8 cellular contexts compared by ENCODE assay signal in the genomic region with DNA sequence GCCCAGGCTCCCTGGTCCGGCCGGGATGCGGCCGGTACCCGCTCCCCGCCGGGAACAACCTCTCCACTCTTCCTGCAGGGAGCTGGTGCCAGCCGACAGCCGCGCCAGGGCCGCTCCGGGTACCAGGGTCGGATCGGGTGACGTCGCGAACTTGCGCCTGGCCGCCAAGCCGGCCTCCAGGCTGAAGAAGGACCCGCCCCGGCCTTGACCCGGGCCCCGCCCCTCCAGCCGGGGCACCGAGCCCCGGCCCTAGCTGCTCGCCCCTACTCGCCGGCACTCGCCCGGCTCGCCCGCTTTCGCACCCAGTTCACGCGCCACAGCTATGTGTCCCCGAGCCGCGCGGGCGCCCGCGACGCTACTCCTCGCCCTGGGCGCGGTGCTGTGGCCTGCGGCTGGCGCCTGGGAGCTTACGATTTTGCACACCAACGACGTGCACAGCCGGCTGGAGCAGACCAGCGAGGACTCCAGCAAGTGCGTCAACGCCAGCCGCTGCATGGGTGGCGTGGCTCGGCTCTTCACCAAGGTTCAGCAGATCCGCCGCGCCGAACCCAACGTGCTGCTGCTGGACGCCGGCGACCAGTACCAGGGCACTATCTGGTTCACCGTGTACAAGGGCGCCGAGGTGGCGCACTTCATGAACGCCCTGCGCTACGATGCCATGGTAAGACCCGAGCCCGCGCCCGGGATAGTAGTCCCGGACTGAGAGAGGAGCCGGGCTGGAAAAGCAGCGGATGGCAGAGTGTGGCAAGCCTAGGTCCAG. TPM values are rescaled to one million over a fixed set of nuclear protein-coding genes. Genes with fewer than 3 reads are reported as not detected.
DNase-seq lines count a peak whose midpoint lies in the region; ATAC-seq and TF ChIP-seq lines count a peak whose summit lies in the region.

A gene (plus strand): TSS at position 266 of the 760 bp plus-strand sequence. CDS start 57 bp downstream, at position 323.

- H3K27ac ChIP-seq in BLaER1: peak within 1 kb of the TSS; percentile 60
- peak within 1 kb of the TSS; percentile 76 to 90 for H3K27ac ChIP-seq in breast epithelium
- peak within 1 kb of the TSS; percentile 66 to 73 (median 68) for H3K27ac ChIP-seq in gastrocnemius medialis

- H3K27me3 ChIP-seq in BLaER1 (no peaks in the 10 kb centered on the region), breast epithelium (peaks cover 0 to 17% of the 10 kb centered on the region in 2 donors), gastrocnemius medialis (peaks cover 6 to 19% (median 10%) of the 10 kb centered on the region in 3 donors)

- H3K36me3 ChIP-seq in BLaER1: no peaks in the 10 kb centered on the region
- no peaks in the 10 kb centered on the region for H3K36me3 ChIP-seq in breast epithelium
- no peaks in the 10 kb centered on the region for H3K36me3 ChIP-seq in gastrocnemius medialis

- in situ Hi-C loops in gastrocnemius medialis (cut with MboI; ENCODE audit: low sequenced_read_pairs in 4 of 4): no loop called here
- in situ Hi-C loops in KBM-7 (cut with MboI; ENCODE audit: low pct_unique_long_range_greater_than_20kb, low sequenced_read_pairs): no loop called here

- H3K4me3 ChIP-seq in BLaER1 (peak within 1 kb of the TSS; percentile 72), breast epithelium (peak within 1 kb of the TSS; percentile 67 to 87 (median 82)), iPS-18c (ENCODE audit: insufficient read depth, low read depth, low read length) (peak within 1 kb of the TSS; percentile 81), gastrocnemius medialis (peak within 1 kb of the TSS; percentile 56 to 75 (median 64))

- TF ChIP-seq CTCF in breast epithelium (IDR thresholded peaks at IDR 0.05): no peak
- TF ChIP-seq CTCF in gastrocnemius medialis (IDR thresholded peaks at IDR 0.05 in 4 of 5, conservative IDR thresholded peaks at IDR 0.05 in 1 of 5): no peak

- H4K20me1 ChIP-seq in BLaER1: no peaks in the 10 kb centered on the region

- H3K9ac ChIP-seq in BLaER1: peak within 1 kb of the TSS; percentile 76

- intact Hi-C loops in breast epithelium (cut with DNase I; ENCODE audit: low total_unique reads) (no loop called here), gastrocnemius medialis (cut with DNase I; ENCODE audit: low total_unique reads) (no loop called here)

- ATAC-seq in GM19035 (IDR thresholded peaks at IDR 0.05; ENCODE audit: unreplicated experiment) (peak; percentile 86), HG03139 (IDR thresholded peaks at IDR 0.05; ENCODE audit: unreplicated experiment) (peak; percentile 85), gastrocnemius medialis (peak; percentile 68 to 73)

- no peak for TF ChIP-seq POLR2A in breast epithelium (IDR thresholded peaks at IDR 0.05)
- TF ChIP-seq POLR2A in gastrocnemius medialis (IDR thresholded peaks at IDR 0.05): peak; percentile 43 to 56

- DNase-seq in SK-N-DZ (ENCODE audit: low spot score) (peak; percentile 53), breast epithelium (ENCODE audit: low spot score in 2 of 2) (peak in 1 of 2 donors; percentile 54), gastrocnemius medialis (peak in 1 of 2 donors; percentile 47), KBM-7 (no peak)

- H3K9me3 ChIP-seq in BLaER1: no peaks in the 10 kb centered on the region
- H3K9me3 ChIP-seq in breast epithelium: no peaks in the 10 kb centered on the region
- peaks cover 2% of the 10 kb centered on the region for H3K9me3 ChIP-seq in iPS-18c (ENCODE audit: control insufficient read depth, insufficient read depth, low read length)
- no peaks in the 10 kb centered on the region for H3K9me3 ChIP-seq in gastrocnemius medialis

- peak within 1 kb of the TSS; percentile 71 for H3K4me2 ChIP-seq in BLaER1

- H3K4me1 ChIP-seq in BLaER1 (peaks cover 44% of the 10 kb centered on the region), breast epithelium (no peaks in the 10 kb centered on the region), gastrocnemius medialis (no peaks in the 10 kb centered on the region)

RNA-seq across cellular contexts. Expression of the gene that starts here (rescaled TPM):
- polyA plus RNA-seq in SK-N-DZ (2014; cell fraction: cytosol; rRNA removed): 1.1 and 3.6 TPM in 2 replicates
- polyA plus RNA-seq in SK-N-DZ (2014; cell fraction: nucleus; rRNA removed): 2.9 and 5.1 TPM in 2 replicates
- total RNA-seq in breast epithelium (10 to 100 TPM; 10.1 to 26.5 (median 11.4) TPM), gastrocnemius medialis (1 to 10 TPM in 3 of 4 donors, under 1 TPM in 1; 0.82 to 4.3 (median 2.8) TPM)
